Comparison of ENCODE assay signal across 23 cellular contexts in genomic region chr21:14757533-14758327, GRCh38.
DNase-seq lines count a peak whose midpoint lies in the region; ATAC-seq, FAIRE-seq and TF ChIP-seq lines count a peak whose summit lies in the region.
"Had no signal": no experiment of that assay in that cellular context is flagged by ENCODE, and none has a peak within 500 bp of the region (broad histone marks: within the 10 kb centered on the region; RNA-seq: fewer than 3 reads in every experiment).

No MANE protein-coding gene starts in this region.

- H4K20me1 ChIP-seq in PC-3 (ENCODE audit: low read length) = no peaks in the 10 kb centered on the region

- peaks cover 9 to 44% of the 10 kb centered on the region in 2 donors for H3K36me3 Mint-ChIP-seq in stimulated activated naive B cell treated with anti-CD40 and anti-IgM and Interleukin-4, amounts not matched to agents 10 μg/mL and 1 μg/mL and 100 μg/mL, for 72 hours
- H3K36me3 Mint-ChIP-seq: CD4-positive, CD25-positive, alpha-beta regulatory T cell had no signal

- FAIRE-seq in GM19239 (lab: Jason Lieb, UNC) = peak; percentile 31
- FAIRE-seq: GM12892, GM18507, H54, HTR-8/SVneo had no signal

- H3K79me2 ChIP-seq in PC-3 (ENCODE audit: low read length) = no peaks in the 10 kb centered on the region

- peaks cover 5% of the 10 kb centered on the region in 2 donors for H3K9me3 Mint-ChIP-seq in stimulated activated naive B cell treated with anti-CD40 and anti-IgM and Interleukin-4, amounts not matched to agents 10 μg/mL and 1 μg/mL and 100 μg/mL, for 72 hours
- H3K9me3 Mint-ChIP-seq: CD8-positive, alpha-beta memory T cell; HFFc6 had no signal

- TF ChIP-seq CTCF in PC-3 (conservative IDR thresholded peaks at IDR 0.05; ENCODE audit: low read depth, low read length) (no peak), fibroblast of mammary gland (conservative IDR thresholded peaks at IDR 0.05; ENCODE audit: control insufficient read depth, insufficient read depth, low read depth, low read length) (no peak), sigmoid colon (IDR thresholded peaks at IDR 0.05) (no peak)

- H3K36me3 ChIP-seq in PC-3 (ENCODE audit: low read depth, low read length) = no peaks in the 10 kb centered on the region
- no peaks in the 10 kb centered on the region for H3K36me3 ChIP-seq in sigmoid colon
- H3K36me3 ChIP-seq: BE2C had no signal

- H3K4me1 Mint-ChIP-seq in stimulated activated naive B cell treated with anti-CD40 and anti-IgM and Interleukin-4, amounts not matched to agents 10 μg/mL and 1 μg/mL and 100 μg/mL, for 72 hours = peaks cover 15 to 29% of the 10 kb centered on the region in 2 donors
- H3K4me1 Mint-ChIP-seq: CD4-positive, CD25-positive, alpha-beta regulatory T cell; CD8-positive, alpha-beta memory T cell; GM23338 had no signal

- no peaks in the 10 kb centered on the region for H3K4me1 ChIP-seq in PC-3 (ENCODE audit: insufficient read depth, low read length)
- H3K4me1 ChIP-seq in sigmoid colon = no peaks in the 10 kb centered on the region
- H3K4me1 ChIP-seq: BE2C had no signal

- H3F3A ChIP-seq in PC-3 (ENCODE audit: low read length, unreplicated experiment) = no peaks in the 10 kb centered on the region

- H3K4me3 Mint-ChIP-seq in stimulated activated naive B cell treated with anti-CD40 and anti-IgM and Interleukin-4, amounts not matched to agents 10 μg/mL and 1 μg/mL and 100 μg/mL, for 72 hours = no peak overlapping the region
- H3K4me3 Mint-ChIP-seq: CD4-positive, CD25-positive, alpha-beta regulatory T cell; CD8-positive, alpha-beta memory T cell; GM23338; HFFc6 had no signal

- H3K27ac ChIP-seq in PC-3 (ENCODE audit: low read length) = no peak overlapping the region
- H3K27ac ChIP-seq in sigmoid colon = no peak overlapping the region
- H3K27ac ChIP-seq: HL-60 had no signal

- H3K4me3 ChIP-seq in PC-3 (ENCODE audit: low read length) (no peak overlapping the region), fibroblast of mammary gland (ENCODE audit: control insufficient read depth, low read depth, low read length) (no peak overlapping the region), sigmoid colon (no peak overlapping the region)
- H3K4me3 ChIP-seq: GM23338 had no signal

- no peak overlapping the region for H2AFZ ChIP-seq in PC-3 (ENCODE audit: low read length)
- H2AFZ ChIP-seq: GM23338 had no signal

- TF ChIP-seq EP300 in sigmoid colon (IDR thresholded peaks at IDR 0.05) = no peak

- intact Hi-C loops in PC-3 (cut with micrococcal nuclease) (no loop called here), sigmoid colon (cut with DNase I) (no loop called here)

- no peak overlapping the region for H3K4me2 ChIP-seq in PC-3 (ENCODE audit: low read length)
- H3K4me2 ChIP-seq: GM23338 had no signal

- WGBS in sigmoid colon, 2 donors = 96% methylated on average over 7 of the region's 7 CpGs

- no peak for ATAC-seq in PC-3
- no peak for ATAC-seq in stimulated activated naive B cell treated with anti-CD40 and anti-IgM and Interleukin-4, amounts not matched to agents 10 μg/mL and 1 μg/mL and 100 μg/mL, for 72 hours (replicated peaks)
- ATAC-seq: GM23338, HCT116 had no signal

- H3K9ac ChIP-seq in PC-3 (ENCODE audit: low read length) = no peak overlapping the region

- DNase-seq in GM19239 (ENCODE audit: insufficient read length, low spot score) (no peak), PC-3 (peak; percentile 11), fibroblast of mammary gland (ENCODE audit: low read depth) (peak; percentile 8), sigmoid colon (no peak), iPS-NIHi11 (ENCODE audit: low spot score) (no peak), medulla oblongata (ENCODE audit: extremely low spot score) (no peak)
- DNase-seq in stimulated activated naive B cell treated with anti-CD40 and anti-IgM and Interleukin-4, amounts not matched to agents 10 μg/mL and 1 μg/mL and 100 μg/mL, for 72 hours = no peak
- DNase-seq: BE2C; C1 segment of cervical spinal cord; CD4-positive, CD25-positive, alpha-beta regulatory T cell; CD8-positive, alpha-beta memory T cell; COR-L47; DMS 273 treated with DMSO at 0.1 percent for 48 hours; GDM1; HFFc6; IMR-90 had no signal

- no peaks in the 10 kb centered on the region for H3K27me3 ChIP-seq in PC-3 (ENCODE audit: low read length)
- no peaks in the 10 kb centered on the region for H3K27me3 ChIP-seq in sigmoid colon
- H3K27me3 ChIP-seq: BE2C had no signal

- POLR2A ChIA-PET in PC-3 (lab: Charles Lee; ENCODE audit: unreplicated experiment) = interaction anchor here (0.6 kb wide), 1 partner anchor 10 kb away, joined by 4 read pairs; no protein-coding TSS in a partner anchor

- no peak for TF ChIP-seq POLR2A in sigmoid colon (IDR thresholded peaks at IDR 0.05)

- CTCF ChIA-PET in PC-3 (lab: Charles Lee) = no interaction called here

- peak overlapping the region; percentile 65 for H3K27ac Mint-ChIP-seq in stimulated activated naive B cell treated with anti-CD40 and anti-IgM and Interleukin-4, amounts not matched to agents 10 μg/mL and 1 μg/mL and 100 μg/mL, for 72 hours
- H3K27ac Mint-ChIP-seq: CD4-positive, CD25-positive, alpha-beta regulatory T cell; CD8-positive, alpha-beta memory T cell; GM23338; HFFc6 had no signal

- no peaks in the 10 kb centered on the region for H3K9me2 ChIP-seq in PC-3 (replicated peaks; ENCODE audit: low read length)

- BruUV-seq in PC-3 (replicated peaks; lab: Mats Ljungman, UMichigan) = no TSS peak

- H3K27me3 Mint-ChIP-seq in stimulated activated naive B cell treated with anti-CD40 and anti-IgM and Interleukin-4, amounts not matched to agents 10 μg/mL and 1 μg/mL and 100 μg/mL, for 72 hours = no peaks in the 10 kb centered on the region
- H3K27me3 Mint-ChIP-seq: CD8-positive, alpha-beta memory T cell had no signal

- no peaks in the 10 kb centered on the region; the same call in 1 of the 2 replicates for H3K9me3 ChIP-seq in PC-3 (ENCODE audit: low read length)
- no peaks in the 10 kb centered on the region for H3K9me3 ChIP-seq in sigmoid colon
- H3K9me3 ChIP-seq: BE2C had no signal

Comparison
In these comparisons a context has a peak if more than half of its experiments do, and no peak if none do; other contexts are left out.
1. DNase-seq: peak in PC-3 (single experiment) and fibroblast of mammary gland (single experiment); none in GM19239 (single experiment), stimulated activated naive B cell treated with anti-CD40 and anti-IgM and Interleukin-4, amounts not matched to agents 10 μg/mL and 1 μg/mL and 100 μg/mL, for 72 hours (single experiment), sigmoid colon (single experiment), iPS-NIHi11 (single experiment) and medulla oblongata (single experiment).